17 cellular contexts compared by ENCODE assay signal in genomic region chr1:221576268-221576667, GRCh38.
DNase-seq lines count a peak whose midpoint lies in the region; ATAC-seq and TF ChIP-seq lines count a peak whose summit lies in the region.
"Had no signal": no experiment of that assay in that cellular context is flagged by ENCODE, and none has a peak within 500 bp of the region (broad histone marks: within the 10 kb centered on the region; RNA-seq: fewer than 3 reads in every experiment).

No MANE protein-coding gene starts in this region.

- H3F3A ChIP-seq in SK-N-SH (replicated peaks; ENCODE audit: insufficient read depth) (no peaks in the 10 kb centered on the region), smooth muscle cell (ENCODE audit: low read depth) (no peaks in the 10 kb centered on the region)

- ATAC-seq in SK-N-SH treated with all-trans-retinoic acid at 6 μM for 48 hours (peak; percentile 57), HG03175 (IDR thresholded peaks at IDR 0.05; ENCODE audit: unreplicated experiment) (no peak), HG03342 (IDR thresholded peaks at IDR 0.05; ENCODE audit: unreplicated experiment) (no peak)
- ATAC-seq: activated CD8-positive, alpha-beta memory T cell treated with anti-CD3 and anti-CD28 coated beads, Interleukin-2, amount 10 ng/mL, durations not matched to agents 7 days and 5 days had no signal

- CTCF ChIA-PET in SK-N-SH (lab: Yijun Ruan, JAX): interaction anchor here (1.8 kb wide), 1 partner anchor 9 kb away, joined by 5 read pairs; no protein-coding TSS in a partner anchor

- TF ChIP-seq EP300 in SK-N-SH (IDR thresholded peaks at IDR 0.05; ENCODE audit: borderline replicate concordance in 1 of 2, low read depth in 1 of 2, low read length in 1 of 2): no peak

- H3K4me1 ChIP-seq in SK-N-SH (ENCODE audit: control insufficient read depth in 1 of 2, insufficient read depth in 2 of 2, low read depth in 1 of 2, low read length in 1 of 2) (no peaks in the 10 kb centered on the region; a peak in 1 of 4 replicates), smooth muscle cell (ENCODE audit: low read depth) (no peaks in the 10 kb centered on the region)
- H3K4me1 ChIP-seq: A549 had no signal

- H3K27ac ChIP-seq in SK-N-SH (ENCODE audit: low read depth in 2 of 2, low read length in 1 of 2): no peak overlapping the region
- H3K27ac ChIP-seq in smooth muscle cell (ENCODE audit: low read depth): no peak overlapping the region
- H3K27ac ChIP-seq: A549 had no signal

- H3K4me3 ChIP-seq in SK-N-SH (ENCODE audit: low read depth in 2 of 2, low read length in 1 of 2): no peak overlapping the region
- no peak overlapping the region for H3K4me3 ChIP-seq in smooth muscle cell
- H3K4me3 ChIP-seq: A549, esophagus muscularis mucosa had no signal

- H4K20me1 ChIP-seq in SK-N-SH (ENCODE audit: insufficient read depth) (no peaks in the 10 kb centered on the region), smooth muscle cell (ENCODE audit: low read depth) (no peaks in the 10 kb centered on the region)

- H3K79me2 ChIP-seq in SK-N-SH (ENCODE audit: insufficient read depth) (no peaks in the 10 kb centered on the region), smooth muscle cell (ENCODE audit: low read depth) (no peaks in the 10 kb centered on the region)

- no peak for TF ChIP-seq CTCF in SK-N-SH (IDR thresholded peaks at IDR 0.05)
- TF ChIP-seq CTCF in smooth muscle cell (IDR thresholded peaks at IDR 0.05; ENCODE audit: borderline replicate concordance, insufficient read depth, poor library complexity, severe bottlenecking): no peak

- H3K9me3 ChIP-seq in SK-N-SH: no peaks in the 10 kb centered on the region
- peaks cover 3% of the 10 kb centered on the region for H3K9me3 ChIP-seq in smooth muscle cell (replicated peaks; ENCODE audit: low read depth)
- H3K9me3 ChIP-seq: esophagus muscularis mucosa had no signal

- TF ChIP-seq RAD21 in SK-N-SH (IDR thresholded peaks at IDR 0.05; ENCODE audit: low read length): no peak

- H2AFZ ChIP-seq in SK-N-SH (ENCODE audit: low read depth) (no peak overlapping the region), smooth muscle cell (ENCODE audit: low read depth) (peak overlapping the region; percentile 10)

- H3K27me3 ChIP-seq in SK-N-SH (ENCODE audit: insufficient read depth) (no peaks in the 10 kb centered on the region), smooth muscle cell (ENCODE audit: low read depth) (no peaks in the 10 kb centered on the region)
- H3K27me3 ChIP-seq: esophagus muscularis mucosa had no signal

- no peak for DNase-seq in SK-N-SH
- peak; percentile 23 for DNase-seq in SHP77 treated with DMSO at 0.1 percent for 48 hours (lab: John Stamatoyannopoulos, UW)
- peak; percentile 2 to 3 for DNase-seq in erythroblast (lab: John Stamatoyannopoulos, UW)
- DNase-seq in smooth muscle cell (lab: John Stamatoyannopoulos, UW; ENCODE audit: unreplicated experiment): no peak
- no peak for DNase-seq in NCI-H2107 (lab: John Stamatoyannopoulos, UW)
- DNase-seq: activated CD8-positive, alpha-beta memory T cell treated with anti-CD3 and anti-CD28 coated beads, Interleukin-2, amount 10 ng/mL, durations not matched to agents 7 days and 5 days; activated naive CD4-positive, alpha-beta T cell treated with anti-CD3 and anti-CD28 coated beads for 36 hours; midbrain; NCI-H1105; NCI-H510A treated with DMSO at 0.1 percent for 48 hours; posterior cingulate gyrus; stimulated activated CD8-positive, alpha-beta memory T cell treated with anti-CD3 and anti-CD28 coated beads, Interleukin-4, amount 100 ng/mL, for 48 hours had no signal

- H3K4me2 ChIP-seq in SK-N-SH: no peak overlapping the region
- H3K4me2 ChIP-seq in smooth muscle cell: peak overlapping the region; percentile 47
- H3K4me2 ChIP-seq: A549 had no signal

- TF ChIP-seq POLR2A in erythroblast (IDR thresholded peaks at IDR 0.05; ENCODE audit: low read length): no peak

- 57% methylated on average over 3 of the region's 3 CpGs for WGBS in SK-N-SH (ENCODE audit: low lambda C conversion rate)
- 59% methylated on average over 3 of the region's 3 CpGs for WGBS in smooth muscle cell (ENCODE audit: low lambda C conversion rate)

- H3K36me3 ChIP-seq in SK-N-SH (replicated peaks in 1 of 2; ENCODE audit: control insufficient read depth in 1 of 2, insufficient read depth in 2 of 2, low read length in 1 of 2) (no peaks in the 10 kb centered on the region), smooth muscle cell (ENCODE audit: low read depth) (peaks cover 7% of the 10 kb centered on the region)
- H3K36me3 ChIP-seq: esophagus muscularis mucosa had no signal

- H3K9ac ChIP-seq in SK-N-SH (no peak overlapping the region), smooth muscle cell (ENCODE audit: low read depth) (no peak overlapping the region)

- H3K9me2 ChIP-seq in SK-N-SH: no peaks in the 10 kb centered on the region

- POLR2A ChIA-PET in SK-N-SH (lab: Yijun Ruan, JAX): no interaction called here

TF ChIP-seq in SK-N-SH treated with all-trans-retinoic acid at 6 μM for 48 hours, 23 proteins besides CTCF, POLR2A, EP300 and RAD21 (continues in another document):
- TF ChIP-seq ESRRG (CRISPR knock-in tag; IDR thresholded peaks at IDR 0.05): no peak
- no peak for TF ChIP-seq ZNF8 (CRISPR knock-in tag; IDR thresholded peaks at IDR 0.05)
- TF ChIP-seq TCF4 (CRISPR knock-in tag; IDR thresholded peaks at IDR 0.05; ENCODE audit: borderline replicate concordance): no peak
- TF ChIP-seq PPARA (CRISPR knock-in tag; IDR thresholded peaks at IDR 0.05; ENCODE audit: borderline replicate concordance): no peak
- no peak for TF ChIP-seq PATZ1 (CRISPR knock-in tag; IDR thresholded peaks at IDR 0.05; ENCODE audit: borderline replicate concordance)
- no peak for TF ChIP-seq ZNF565 (CRISPR knock-in tag; conservative IDR thresholded peaks at IDR 0.05; ENCODE audit: low read depth)
- TF ChIP-seq CSDC2 (CRISPR knock-in tag; IDR thresholded peaks at IDR 0.05): no peak

TF ChIP-seq in SK-N-SH, 30 proteins besides CTCF, POLR2A, EP300 and RAD21:
- TF ChIP-seq SMC3 (IDR thresholded peaks at IDR 0.05; ENCODE audit: low read depth, low read length) (no peak), ELF1 (IDR thresholded peaks at IDR 0.05) (no peak), RXRA (IDR thresholded peaks at IDR 0.05; ENCODE audit: borderline replicate concordance, low read depth) (no peak), GATA2 (CRISPR knock-in tag; IDR thresholded peaks at IDR 0.05) (no peak), PBX3 (IDR thresholded peaks at IDR 0.05) (no peak), YY1 (IDR thresholded peaks at IDR 0.05; ENCODE audit: low read depth) (no peak), NFIC (IDR thresholded peaks at IDR 0.05; ENCODE audit: borderline replicate concordance) (no peak), NRF1 (IDR thresholded peaks at IDR 0.05; ENCODE audit: low read depth, low read length) (no peak), TCF12 (IDR thresholded peaks at IDR 0.05) (no peak), MEF2A (IDR thresholded peaks at IDR 0.05; ENCODE audit: borderline replicate concordance, low read depth) (no peak)
TF ChIP-seq in SK-N-SH: peak in this region for 0.

Comparison
In these comparisons a context has a peak if more than half of its experiments do, and no peak if none do; other contexts are left out.
1. DNase-seq: peak in SHP77 treated with DMSO at 0.1 percent for 48 hours (single experiment) and erythroblast (2 of 2); none in SK-N-SH (single experiment), smooth muscle cell (single experiment) and NCI-H2107 (single experiment).